In the genomic region with DNA sequence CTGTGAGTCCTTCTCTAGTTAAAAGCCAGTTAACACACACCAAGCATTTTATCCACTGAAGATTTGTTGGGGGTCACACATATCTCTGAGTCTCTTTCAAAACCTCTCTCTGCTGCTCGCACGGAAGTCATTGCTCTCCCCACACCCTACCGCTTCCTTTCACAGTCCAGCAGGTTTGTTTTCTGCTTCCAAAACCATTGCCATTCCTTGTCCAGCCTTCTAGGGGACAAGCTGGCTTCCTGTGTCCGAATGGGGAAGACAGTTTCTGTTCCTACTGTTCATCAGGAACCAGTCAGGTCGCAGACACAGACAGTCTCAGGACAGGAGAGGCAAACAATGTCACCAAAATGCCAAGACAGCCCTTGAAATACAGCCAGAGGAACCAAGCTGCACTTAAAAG, we compare ENCODE assay signal across 2 cellular contexts.
TF ChIP-seq lines count a peak whose summit lies in the region.

No MANE protein-coding gene starts in this region.

TF ChIP-seq in GM23338, 12 proteins besides CTCF, POLR2A, EP300 and RAD21 (continues in another document):
- TF ChIP-seq, protein P1, sequence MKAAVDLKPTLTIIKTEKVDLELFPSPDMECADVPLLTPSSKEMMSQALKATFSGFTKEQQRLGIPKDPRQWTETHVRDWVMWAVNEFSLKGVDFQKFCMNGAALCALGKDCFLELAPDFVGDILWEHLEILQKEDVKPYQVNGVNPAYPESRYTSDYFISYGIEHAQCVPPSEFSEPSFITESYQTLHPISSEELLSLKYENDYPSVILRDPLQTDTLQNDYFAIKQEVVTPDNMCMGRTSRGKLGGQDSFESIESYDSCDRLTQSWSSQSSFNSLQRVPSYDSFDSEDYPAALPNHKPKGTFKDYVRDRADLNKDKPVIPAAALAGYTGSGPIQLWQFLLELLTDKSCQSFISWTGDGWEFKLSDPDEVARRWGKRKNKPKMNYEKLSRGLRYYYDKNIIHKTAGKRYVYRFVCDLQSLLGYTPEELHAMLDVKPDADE (IDR thresholded peaks at IDR 0.05), result no peak
- TF ChIP-seq CREB1 (CRISPR knock-in tag; IDR thresholded peaks at IDR 0.05; ENCODE audit: low read depth) (no peak), NANOG (IDR thresholded peaks at IDR 0.05; ENCODE audit: borderline replicate concordance) (no peak), EZH2phosphoT487 (IDR thresholded peaks at IDR 0.05; ENCODE audit: unreplicated experiment) (no peak), POLR2AphosphoS5 (IDR thresholded peaks at IDR 0.05; ENCODE audit: low read depth) (no peak), ZNF331 (CRISPR knock-in tag; IDR thresholded peaks at IDR 0.05; ENCODE audit: low read depth) (no peak), EZH2 (IDR thresholded peaks at IDR 0.05; ENCODE audit: low read depth, unreplicated experiment) (no peak), ZNF114 (CRISPR knock-in tag; IDR thresholded peaks at IDR 0.05) (no peak)
- TF ChIP-seq, protein P2, sequence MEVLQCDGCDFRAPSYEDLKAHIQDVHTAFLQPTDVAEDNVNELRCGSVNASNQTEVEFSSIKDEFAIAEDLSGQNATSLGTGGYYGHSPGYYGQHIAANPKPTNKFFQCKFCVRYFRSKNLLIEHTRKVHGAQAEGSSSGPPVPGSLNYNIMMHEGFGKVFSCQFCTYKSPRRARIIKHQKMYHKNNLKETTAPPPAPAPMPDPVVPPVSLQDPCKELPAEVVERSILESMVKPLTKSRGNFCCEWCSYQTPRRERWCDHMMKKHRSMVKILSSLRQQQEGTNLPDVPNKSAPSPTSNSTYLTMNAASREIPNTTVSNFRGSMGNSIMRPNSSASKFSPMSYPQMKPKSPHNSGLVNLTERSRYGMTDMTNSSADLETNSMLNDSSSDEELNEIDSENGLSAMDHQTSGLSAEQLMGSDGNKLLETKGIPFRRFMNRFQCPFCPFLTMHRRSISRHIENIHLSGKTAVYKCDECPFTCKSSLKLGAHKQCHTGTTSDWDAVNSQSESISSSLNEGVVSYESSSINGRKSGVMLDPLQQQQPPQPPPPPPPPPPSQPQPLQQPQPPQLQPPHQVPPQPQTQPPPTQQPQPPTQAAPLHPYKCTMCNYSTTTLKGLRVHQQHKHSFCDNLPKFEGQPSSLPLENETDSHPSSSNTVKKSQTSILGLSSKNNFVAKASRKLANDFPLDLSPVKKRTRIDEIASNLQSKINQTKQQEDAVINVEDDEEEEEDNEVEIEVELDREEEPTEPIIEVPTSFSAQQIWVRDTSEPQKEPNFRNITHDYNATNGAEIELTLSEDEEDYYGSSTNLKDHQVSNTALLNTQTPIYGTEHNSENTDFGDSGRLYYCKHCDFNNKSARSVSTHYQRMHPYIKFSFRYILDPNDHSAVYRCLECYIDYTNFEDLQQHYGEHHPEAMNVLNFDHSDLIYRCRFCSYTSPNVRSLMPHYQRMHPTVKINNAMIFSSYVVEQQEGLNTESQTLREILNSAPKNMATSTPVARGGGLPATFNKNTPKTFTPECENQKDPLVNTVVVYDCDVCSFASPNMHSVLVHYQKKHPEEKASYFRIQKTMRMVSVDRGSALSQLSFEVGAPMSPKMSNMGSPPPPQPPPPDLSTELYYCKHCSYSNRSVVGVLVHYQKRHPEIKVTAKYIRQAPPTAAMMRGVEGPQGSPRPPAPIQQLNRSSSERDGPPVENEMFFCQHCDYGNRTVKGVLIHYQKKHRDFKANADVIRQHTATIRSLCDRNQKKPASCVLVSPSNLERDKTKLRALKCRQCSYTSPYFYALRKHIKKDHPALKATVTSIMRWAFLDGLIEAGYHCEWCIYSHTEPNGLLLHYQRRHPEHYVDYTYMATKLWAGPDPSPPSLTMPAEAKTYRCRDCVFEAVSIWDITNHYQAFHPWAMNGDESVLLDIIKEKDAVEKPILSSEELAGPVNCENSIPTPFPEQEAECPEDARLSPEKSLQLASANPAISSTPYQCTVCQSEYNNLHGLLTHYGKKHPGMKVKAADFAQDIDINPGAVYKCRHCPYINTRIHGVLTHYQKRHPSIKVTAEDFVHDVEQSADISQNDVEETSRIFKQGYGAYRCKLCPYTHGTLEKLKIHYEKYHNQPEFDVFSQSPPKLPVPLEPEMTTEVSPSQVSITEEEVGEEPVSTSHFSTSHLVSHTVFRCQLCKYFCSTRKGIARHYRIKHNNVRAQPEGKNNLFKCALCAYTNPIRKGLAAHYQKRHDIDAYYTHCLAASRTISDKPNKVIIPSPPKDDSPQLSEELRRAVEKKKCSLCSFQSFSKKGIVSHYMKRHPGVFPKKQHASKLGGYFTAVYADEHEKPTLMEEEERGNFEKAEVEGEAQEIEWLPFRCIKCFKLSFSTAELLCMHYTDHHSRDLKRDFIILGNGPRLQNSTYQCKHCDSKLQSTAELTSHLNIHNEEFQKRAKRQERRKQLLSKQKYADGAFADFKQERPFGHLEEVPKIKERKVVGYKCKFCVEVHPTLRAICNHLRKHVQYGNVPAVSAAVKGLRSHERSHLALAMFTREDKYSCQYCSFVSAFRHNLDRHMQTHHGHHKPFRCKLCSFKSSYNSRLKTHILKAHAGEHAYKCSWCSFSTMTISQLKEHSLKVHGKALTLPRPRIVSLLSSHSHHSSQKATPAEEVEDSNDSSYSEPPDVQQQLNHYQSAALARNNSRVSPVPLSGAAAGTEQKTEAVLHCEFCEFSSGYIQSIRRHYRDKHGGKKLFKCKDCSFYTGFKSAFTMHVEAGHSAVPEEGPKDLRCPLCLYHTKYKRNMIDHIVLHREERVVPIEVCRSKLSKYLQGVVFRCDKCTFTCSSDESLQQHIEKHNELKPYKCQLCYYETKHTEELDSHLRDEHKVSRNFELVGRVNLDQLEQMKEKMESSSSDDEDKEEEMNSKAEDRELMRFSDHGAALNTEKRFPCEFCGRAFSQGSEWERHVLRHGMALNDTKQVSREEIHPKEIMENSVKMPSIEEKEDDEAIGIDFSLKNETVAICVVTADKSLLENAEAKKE (CRISPR knock-in tag; IDR thresholded peaks at IDR 0.05), result no peak
- TF ChIP-seq, protein P3, sequence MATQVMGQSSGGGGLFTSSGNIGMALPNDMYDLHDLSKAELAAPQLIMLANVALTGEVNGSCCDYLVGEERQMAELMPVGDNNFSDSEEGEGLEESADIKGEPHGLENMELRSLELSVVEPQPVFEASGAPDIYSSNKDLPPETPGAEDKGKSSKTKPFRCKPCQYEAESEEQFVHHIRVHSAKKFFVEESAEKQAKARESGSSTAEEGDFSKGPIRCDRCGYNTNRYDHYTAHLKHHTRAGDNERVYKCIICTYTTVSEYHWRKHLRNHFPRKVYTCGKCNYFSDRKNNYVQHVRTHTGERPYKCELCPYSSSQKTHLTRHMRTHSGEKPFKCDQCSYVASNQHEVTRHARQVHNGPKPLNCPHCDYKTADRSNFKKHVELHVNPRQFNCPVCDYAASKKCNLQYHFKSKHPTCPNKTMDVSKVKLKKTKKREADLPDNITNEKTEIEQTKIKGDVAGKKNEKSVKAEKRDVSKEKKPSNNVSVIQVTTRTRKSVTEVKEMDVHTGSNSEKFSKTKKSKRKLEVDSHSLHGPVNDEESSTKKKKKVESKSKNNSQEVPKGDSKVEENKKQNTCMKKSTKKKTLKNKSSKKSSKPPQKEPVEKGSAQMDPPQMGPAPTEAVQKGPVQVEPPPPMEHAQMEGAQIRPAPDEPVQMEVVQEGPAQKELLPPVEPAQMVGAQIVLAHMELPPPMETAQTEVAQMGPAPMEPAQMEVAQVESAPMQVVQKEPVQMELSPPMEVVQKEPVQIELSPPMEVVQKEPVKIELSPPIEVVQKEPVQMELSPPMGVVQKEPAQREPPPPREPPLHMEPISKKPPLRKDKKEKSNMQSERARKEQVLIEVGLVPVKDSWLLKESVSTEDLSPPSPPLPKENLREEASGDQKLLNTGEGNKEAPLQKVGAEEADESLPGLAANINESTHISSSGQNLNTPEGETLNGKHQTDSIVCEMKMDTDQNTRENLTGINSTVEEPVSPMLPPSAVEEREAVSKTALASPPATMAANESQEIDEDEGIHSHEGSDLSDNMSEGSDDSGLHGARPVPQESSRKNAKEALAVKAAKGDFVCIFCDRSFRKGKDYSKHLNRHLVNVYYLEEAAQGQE (IDR thresholded peaks at IDR 0.05; ENCODE audit: unreplicated experiment), result no peak

TF ChIP-seq in GM12878, 131 proteins besides CTCF, POLR2A, EP300 and RAD21:
- TF ChIP-seq, protein P4, sequence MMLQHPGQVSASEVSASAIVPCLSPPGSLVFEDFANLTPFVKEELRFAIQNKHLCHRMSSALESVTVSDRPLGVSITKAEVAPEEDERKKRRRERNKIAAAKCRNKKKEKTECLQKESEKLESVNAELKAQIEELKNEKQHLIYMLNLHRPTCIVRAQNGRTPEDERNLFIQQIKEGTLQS (IDR thresholded peaks at IDR 0.05; ENCODE audit: borderline replicate concordance, extremely low read depth, low read depth, low read length), result no peak
- TF ChIP-seq NFIC (IDR thresholded peaks at IDR 0.05; ENCODE audit: low read depth, low read length) (no peak), JUND (IDR thresholded peaks at IDR 0.05; ENCODE audit: low read depth, low read length) (no peak), PAX5 (IDR thresholded peaks at IDR 0.05; ENCODE audit: borderline replicate concordance, low read depth, low read length) (no peak), HCFC1 (IDR thresholded peaks at IDR 0.05; ENCODE audit: low read length) (no peak), CBFB (IDR thresholded peaks at IDR 0.05; ENCODE audit: low read depth) (no peak), HDAC2 (IDR thresholded peaks at IDR 0.05) (no peak), SMAD5 (IDR thresholded peaks at IDR 0.05; ENCODE audit: low read depth) (no peak), IKZF2 (IDR thresholded peaks at IDR 0.05) (no peak), ETV6 (conservative IDR thresholded peaks at IDR 0.05 in 1 of 2, IDR thresholded peaks at IDR 0.05 in 1 of 2; ENCODE audit: borderline replicate concordance in 1 of 2, low read depth in 1 of 2) (no peak), IKZF1 (conservative IDR thresholded peaks at IDR 0.05) (no peak), WRNIP1 (IDR thresholded peaks at IDR 0.05; ENCODE audit: borderline replicate concordance, low read depth, low read length) (no peak), SMARCA5 (IDR thresholded peaks at IDR 0.05) (no peak), CHD2 (IDR thresholded peaks at IDR 0.05; ENCODE audit: borderline replicate concordance, low read depth, low read length) (no peak)
- TF ChIP-seq, protein P5, sequence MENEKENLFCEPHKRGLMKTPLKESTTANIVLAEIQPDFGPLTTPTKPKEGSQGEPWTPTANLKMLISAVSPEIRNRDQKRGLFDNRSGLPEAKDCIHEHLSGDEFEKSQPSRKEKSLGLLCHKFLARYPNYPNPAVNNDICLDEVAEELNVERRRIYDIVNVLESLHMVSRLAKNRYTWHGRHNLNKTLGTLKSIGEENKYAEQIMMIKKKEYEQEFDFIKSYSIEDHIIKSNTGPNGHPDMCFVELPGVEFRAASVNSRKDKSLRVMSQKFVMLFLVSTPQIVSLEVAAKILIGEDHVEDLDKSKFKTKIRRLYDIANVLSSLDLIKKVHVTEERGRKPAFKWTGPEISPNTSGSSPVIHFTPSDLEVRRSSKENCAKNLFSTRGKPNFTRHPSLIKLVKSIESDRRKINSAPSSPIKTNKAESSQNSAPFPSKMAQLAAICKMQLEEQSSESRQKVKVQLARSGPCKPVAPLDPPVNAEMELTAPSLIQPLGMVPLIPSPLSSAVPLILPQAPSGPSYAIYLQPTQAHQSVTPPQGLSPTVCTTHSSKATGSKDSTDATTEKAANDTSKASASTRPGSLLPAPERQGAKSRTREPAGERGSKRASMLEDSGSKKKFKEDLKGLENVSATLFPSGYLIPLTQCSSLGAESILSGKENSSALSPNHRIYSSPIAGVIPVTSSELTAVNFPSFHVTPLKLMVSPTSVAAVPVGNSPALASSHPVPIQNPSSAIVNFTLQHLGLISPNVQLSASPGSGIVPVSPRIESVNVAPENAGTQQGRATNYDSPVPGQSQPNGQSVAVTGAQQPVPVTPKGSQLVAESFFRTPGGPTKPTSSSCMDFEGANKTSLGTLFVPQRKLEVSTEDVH (IDR thresholded peaks at IDR 0.05; ENCODE audit: low read depth, partially characterized antibody), result no peak
- TF ChIP-seq, protein P6, sequence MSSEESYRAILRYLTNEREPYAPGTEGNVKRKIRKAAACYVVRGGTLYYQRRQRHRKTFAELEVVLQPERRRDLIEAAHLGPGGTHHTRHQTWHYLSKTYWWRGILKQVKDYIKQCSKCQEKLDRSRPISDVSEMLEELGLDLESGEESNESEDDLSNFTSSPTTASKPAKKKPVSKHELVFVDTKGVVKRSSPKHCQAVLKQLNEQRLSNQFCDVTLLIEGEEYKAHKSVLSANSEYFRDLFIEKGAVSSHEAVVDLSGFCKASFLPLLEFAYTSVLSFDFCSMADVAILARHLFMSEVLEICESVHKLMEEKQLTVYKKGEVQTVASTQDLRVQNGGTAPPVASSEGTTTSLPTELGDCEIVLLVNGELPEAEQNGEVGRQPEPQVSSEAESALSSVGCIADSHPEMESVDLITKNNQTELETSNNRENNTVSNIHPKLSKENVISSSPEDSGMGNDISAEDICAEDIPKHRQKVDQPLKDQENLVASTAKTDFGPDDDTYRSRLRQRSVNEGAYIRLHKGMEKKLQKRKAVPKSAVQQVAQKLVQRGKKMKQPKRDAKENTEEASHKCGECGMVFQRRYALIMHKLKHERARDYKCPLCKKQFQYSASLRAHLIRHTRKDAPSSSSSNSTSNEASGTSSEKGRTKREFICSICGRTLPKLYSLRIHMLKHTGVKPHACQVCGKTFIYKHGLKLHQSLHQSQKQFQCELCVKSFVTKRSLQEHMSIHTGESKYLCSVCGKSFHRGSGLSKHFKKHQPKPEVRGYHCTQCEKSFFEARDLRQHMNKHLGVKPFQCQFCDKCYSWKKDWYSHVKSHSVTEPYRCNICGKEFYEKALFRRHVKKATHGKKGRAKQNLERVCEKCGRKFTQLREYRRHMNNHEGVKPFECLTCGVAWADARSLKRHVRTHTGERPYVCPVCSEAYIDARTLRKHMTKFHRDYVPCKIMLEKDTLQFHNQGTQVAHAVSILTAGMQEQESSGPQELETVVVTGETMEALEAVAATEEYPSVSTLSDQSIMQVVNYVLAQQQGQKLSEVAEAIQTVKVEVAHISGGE (CRISPR knock-in tag; IDR thresholded peaks at IDR 0.05), result no peak
- TF ChIP-seq, protein P7, sequence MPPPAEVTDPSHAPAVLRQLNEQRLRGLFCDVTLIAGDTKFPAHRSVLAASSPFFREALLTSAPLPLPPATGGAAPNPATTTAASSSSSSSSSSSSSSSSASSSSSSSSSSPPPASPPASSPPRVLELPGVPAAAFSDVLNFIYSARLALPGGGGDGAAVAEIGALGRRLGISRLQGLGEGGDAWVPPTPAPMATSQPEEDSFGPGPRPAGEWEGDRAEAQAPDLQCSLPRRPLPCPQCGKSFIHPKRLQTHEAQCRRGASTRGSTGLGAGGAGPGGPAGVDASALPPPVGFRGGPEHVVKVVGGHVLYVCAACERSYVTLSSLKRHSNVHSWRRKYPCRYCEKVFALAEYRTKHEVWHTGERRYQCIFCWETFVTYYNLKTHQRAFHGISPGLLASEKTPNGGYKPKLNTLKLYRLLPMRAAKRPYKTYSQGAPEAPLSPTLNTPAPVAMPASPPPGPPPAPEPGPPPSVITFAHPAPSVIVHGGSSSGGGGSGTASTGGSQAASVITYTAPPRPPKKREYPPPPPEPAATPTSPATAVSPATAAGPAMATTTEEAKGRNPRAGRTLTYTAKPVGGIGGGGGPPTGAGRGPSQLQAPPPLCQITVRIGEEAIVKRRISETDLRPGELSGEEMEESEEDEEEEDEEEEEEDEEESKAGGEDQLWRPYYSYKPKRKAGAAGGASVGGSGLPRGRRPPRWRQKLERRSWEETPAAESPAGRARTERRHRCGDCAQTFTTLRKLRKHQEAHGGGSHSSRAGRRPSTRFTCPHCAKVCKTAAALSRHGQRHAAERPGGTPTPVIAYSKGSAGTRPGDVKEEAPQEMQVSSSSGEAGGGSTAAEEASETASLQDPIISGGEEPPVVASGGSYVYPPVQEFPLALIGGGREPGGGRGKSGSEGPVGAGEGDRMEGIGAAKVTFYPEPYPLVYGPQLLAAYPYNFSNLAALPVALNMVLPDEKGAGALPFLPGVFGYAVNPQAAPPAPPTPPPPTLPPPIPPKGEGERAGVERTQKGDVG (CRISPR knock-in tag; IDR thresholded peaks at IDR 0.05), result no peak
